In genomic region chr3:149376728-149377407, GRCh38 we compare ENCODE assay signal across 8 cellular contexts. TPM values are rescaled to one million over a fixed set of nuclear protein-coding genes. Genes with fewer than 3 reads are reported as not detected.
DNase-seq lines count a peak whose midpoint lies in the region; ATAC-seq and TF ChIP-seq lines count a peak whose summit lies in the region.

No MANE protein-coding gene starts in this region.

- peak overlapping the region; percentile 62 to 76 for H3K4me3 ChIP-seq in cardiac fibroblast (replicated peaks in 1 of 2; ENCODE audit: low read depth in 2 of 2, low read length in 2 of 2)
- H3K4me3 ChIP-seq in suprapubic skin = peak overlapping the region; percentile 45

- H3K27ac ChIP-seq in suprapubic skin = peak overlapping the region; percentile 87

- H3K4me1 ChIP-seq in suprapubic skin = peaks cover 47% of the 10 kb centered on the region

- H3K9me3 ChIP-seq in suprapubic skin = no peaks in the 10 kb centered on the region

- H3K27me3 ChIP-seq in suprapubic skin = no peaks in the 10 kb centered on the region

- TF ChIP-seq POLR2A in suprapubic skin (IDR thresholded peaks at IDR 0.05) = no peak

- TF ChIP-seq EP300 in suprapubic skin (IDR thresholded peaks at IDR 0.05) = no peak

- intact Hi-C loops in left colon (cut with DNase I, micrococcal nuclease) = no loop called here

- no peaks in the 10 kb centered on the region for H3K36me3 ChIP-seq in suprapubic skin

- peak; percentile 15 for ATAC-seq in left colon

- DNase-seq in NCI-H1092 (lab: John Stamatoyannopoulos, UW) (peak; percentile 31), cardiac fibroblast (ENCODE audit: low read depth in 2 of 2) (peak; percentile 55 to 65), left colon (no peak), suprapubic skin (ENCODE audit: low spot score in 2 of 2) (no peak), hepatic stellate cell (ENCODE audit: low spot score) (no peak), LoVo (ENCODE audit: low spot score) (no peak), anterior cingulate cortex (lab: John Stamatoyannopoulos, UW) (no peak), activated gamma-delta T cell treated with Interleukin-2 at 50 U/mL for 16 hours (no peak)

- WGBS in suprapubic skin = 31% methylated on average over 8 of the region's 8 CpGs

- TF ChIP-seq CTCF in cardiac fibroblast (IDR thresholded peaks at IDR 0.05; ENCODE audit: low read depth, low read length) (no peak), suprapubic skin (IDR thresholded peaks at IDR 0.05) (no peak)

RNA-seq across cellular contexts. Expression of gene TM4SF1, which starts 0.6 kb away (rescaled TPM):
- 10 to 100 TPM; 27.0 to 83.9 TPM for total RNA-seq in left colon
- total RNA-seq in suprapubic skin = 10 to 100 TPM; 80.4 to 96.4 (median 83.6) TPM

RNA-seq across cellular contexts. Expression of gene TM4SF18, which starts 43.4 kb away (rescaled TPM):
- 1 to 10 TPM in 1 of 2 donors, under 1 TPM in 1; 0.95 to 2.0 TPM for total RNA-seq in left colon
- total RNA-seq in suprapubic skin = 1 to 10 TPM; 1.8 to 7.9 (median 3.4) TPM

Comparison
In these comparisons a context has a peak if more than half of its experiments do, and no peak if none do; other contexts are left out.
1. DNase-seq: peak in NCI-H1092 (single experiment) and cardiac fibroblast (2 of 2); none in left colon (0 of 2), suprapubic skin (0 of 2), hepatic stellate cell (single experiment), LoVo (single experiment), anterior cingulate cortex (0 of 58) and activated gamma-delta T cell treated with Interleukin-2 at 50 U/mL for 16 hours (single experiment).